Comparison of ENCODE assay signal across 28 cellular contexts in the genomic region with DNA sequence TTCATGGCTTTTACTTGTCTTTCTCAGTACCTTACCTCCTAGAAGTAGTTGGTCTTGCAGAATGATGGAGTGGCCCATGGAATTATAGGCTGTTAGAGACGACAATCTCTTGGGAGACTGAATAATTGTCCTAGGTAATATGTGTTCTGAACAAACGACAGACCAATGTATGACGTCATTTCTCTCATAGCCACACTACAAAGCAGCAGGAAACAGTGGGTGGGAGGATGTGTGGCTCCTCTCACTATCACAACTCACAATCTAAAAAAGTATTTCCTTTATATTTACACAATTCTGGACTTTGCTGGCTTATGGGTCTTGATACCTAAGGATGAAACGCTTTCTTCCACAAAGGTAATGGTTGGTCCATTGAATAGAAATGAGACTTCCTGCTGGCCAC.
"Had no signal": no experiment of that assay in that cellular context is flagged by ENCODE, and none has a peak within 500 bp of the region (broad histone marks: within the 10 kb centered on the region; RNA-seq: fewer than 3 reads in every experiment).

No MANE protein-coding gene starts in this region.

- H2AFZ ChIP-seq: hepatocyte had no signal

- H3K27me3 Mint-ChIP-seq: memory B cell; naive thymus-derived CD8-positive, alpha-beta T cell; stimulated activated naive CD8-positive, alpha-beta T cell treated with anti-CD3 and anti-CD28 coated beads, Interleukin-15, Interleukin-2, amounts not matched to agents 100 ng/mL and 50 ng/mL, for 24 hours had no signal

- H3K79me2 ChIP-seq: hepatocyte had no signal

- H3K4me3 ChIP-seq: hepatocyte, left ventricle myocardium inferior, mucosa of descending colon, pancreas, prostate gland, sigmoid colon, spleen, suprapubic skin, thoracic aorta, tibial artery, upper lobe of right lung had no signal

- H3K27ac Mint-ChIP-seq: memory B cell; naive thymus-derived CD8-positive, alpha-beta T cell; nephron; stimulated activated effector memory CD8-positive, alpha-beta T cell treated with anti-CD3 and anti-CD28 coated beads, Interleukin-12 subunit alpha, Interleukin-12 subunit beta, amount 100 ng/mL, for 72 hours; stimulated activated naive CD8-positive, alpha-beta T cell treated with anti-CD3 and anti-CD28 coated beads, Interleukin-15, Interleukin-2, amounts not matched to agents 100 ng/mL and 50 ng/mL, for 24 hours had no signal

- ATAC-seq: mucosa of descending colon; naive thymus-derived CD8-positive, alpha-beta T cell; pancreas; right cardiac atrium; stimulated activated effector memory CD8-positive, alpha-beta T cell treated with anti-CD3 and anti-CD28 coated beads, Interleukin-12 subunit alpha, Interleukin-12 subunit beta, amount 100 ng/mL, for 72 hours; upper lobe of right lung had no signal

- H3K4me1 Mint-ChIP-seq: memory B cell; naive thymus-derived CD8-positive, alpha-beta T cell; nephron; stimulated activated effector memory CD8-positive, alpha-beta T cell treated with anti-CD3 and anti-CD28 coated beads, Interleukin-12 subunit alpha, Interleukin-12 subunit beta, amount 100 ng/mL, for 72 hours had no signal

- DNase-seq: islet precursor cell; left ventricle myocardium inferior; midbrain; mucosa of descending colon; naive thymus-derived CD8-positive, alpha-beta T cell; nucleus accumbens; pancreas; posterior cingulate gyrus; retina; right cardiac atrium; sigmoid colon; small intestine; spleen; stimulated activated CD4-positive, alpha-beta T cell treated with anti-CD3 and anti-CD28 coated beads, Interleukin-4, amount 100 ng/mL, for 24 hours; stimulated activated naive CD4-positive, alpha-beta T cell; tibial artery; trophoblast cell; upper lobe of right lung had no signal

- H3K27ac ChIP-seq: hepatocyte, left ventricle myocardium inferior, pancreas, prostate gland, sigmoid colon, spleen, suprapubic skin, thoracic aorta, tibial artery, upper lobe of right lung had no signal

- FAIRE-seq: pancreas, small intestine, urothelium cell line had no signal

- H3K9me3 Mint-ChIP-seq: memory B cell, nephron, neural crest cell had no signal

- H3K27me3 ChIP-seq: hepatocyte, pancreas, sigmoid colon, spleen, suprapubic skin, tibial artery, upper lobe of right lung had no signal

- H3K36me3 Mint-ChIP-seq: memory B cell; stimulated activated effector memory CD8-positive, alpha-beta T cell treated with anti-CD3 and anti-CD28 coated beads, Interleukin-12 subunit alpha, Interleukin-12 subunit beta, amount 100 ng/mL, for 72 hours had no signal

- H3K4me1 ChIP-seq: left ventricle myocardium inferior, pancreas, prostate gland, sigmoid colon, spleen, suprapubic skin, tibial artery, upper lobe of right lung had no signal

- H3K36me3 ChIP-seq: left ventricle myocardium inferior, pancreas, prostate gland, sigmoid colon, spleen, suprapubic skin, thoracic aorta, tibial artery, upper lobe of right lung had no signal

- H3K4me3 Mint-ChIP-seq: memory B cell; naive thymus-derived CD8-positive, alpha-beta T cell; nephron; neural crest cell; stimulated activated effector memory CD8-positive, alpha-beta T cell treated with anti-CD3 and anti-CD28 coated beads, Interleukin-12 subunit alpha, Interleukin-12 subunit beta, amount 100 ng/mL, for 72 hours; stimulated activated naive CD8-positive, alpha-beta T cell treated with anti-CD3 and anti-CD28 coated beads, Interleukin-15, Interleukin-2, amounts not matched to agents 100 ng/mL and 50 ng/mL, for 24 hours had no signal

- H3K4me2 ChIP-seq: hepatocyte had no signal

- H3K9me3 ChIP-seq: mucosa of descending colon, pancreas, prostate gland, sigmoid colon, suprapubic skin, thoracic aorta, tibial artery, upper lobe of right lung had no signal
